1 cellular context compared by ENCODE assay signal in the genomic region with DNA sequence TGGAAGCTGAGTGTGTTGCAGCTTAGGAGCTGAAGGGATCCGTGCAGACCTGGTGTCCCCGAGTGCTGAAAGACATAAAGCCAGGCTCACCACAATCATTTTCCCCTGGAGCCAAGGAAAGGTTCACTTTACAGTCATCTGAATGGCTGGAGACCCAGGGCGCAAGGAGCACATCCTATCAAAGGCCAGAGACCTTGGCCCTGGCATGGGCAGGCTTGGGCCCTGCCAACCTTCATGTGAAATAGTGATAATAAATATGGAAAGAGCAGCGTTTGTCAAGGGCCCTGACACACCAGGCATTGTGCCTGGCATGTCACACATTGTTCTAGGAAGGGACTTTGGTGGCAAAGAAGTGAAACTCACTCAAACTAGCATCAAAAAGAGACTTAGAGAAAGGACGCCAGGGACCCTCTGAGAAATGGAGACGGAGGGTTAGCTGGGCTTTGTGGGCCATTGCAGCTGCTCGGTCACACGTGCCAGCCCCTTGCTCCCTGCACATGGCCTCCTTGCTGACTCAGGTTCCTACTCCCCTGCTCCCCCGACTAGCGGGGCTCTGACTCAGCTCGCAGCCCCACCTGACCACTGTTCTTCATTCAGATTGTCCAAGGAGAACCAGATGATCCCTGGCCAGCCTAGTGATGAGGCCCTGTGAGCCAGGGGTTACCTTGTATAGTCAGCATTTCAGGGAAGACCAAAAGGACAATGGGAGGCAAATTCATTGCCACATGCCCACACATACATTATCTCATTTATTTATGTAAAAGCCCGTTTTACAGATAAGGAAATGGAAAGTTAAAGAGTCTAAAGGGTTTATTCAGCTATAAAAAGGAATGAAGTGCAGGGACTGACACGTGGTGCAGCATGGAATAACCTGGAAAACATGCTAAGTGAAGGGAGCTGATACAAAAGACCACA.
TF ChIP-seq lines count a peak whose summit lies in the region.

No MANE protein-coding gene starts in this region.

TF ChIP-seq in IMR-90, 13 proteins besides CTCF, POLR2A, EP300 and RAD21:
- TF ChIP-seq RCOR1 (IDR thresholded peaks at IDR 0.05; ENCODE audit: insufficient replicate concordance, low read length) (no peak), NFE2L2 (IDR thresholded peaks at IDR 0.05; ENCODE audit: low read depth, low read length) (no peak), MAZ (IDR thresholded peaks at IDR 0.05; ENCODE audit: borderline replicate concordance, low read depth, low read length) (no peak), CEBPB (IDR thresholded peaks at IDR 0.05; ENCODE audit: low read depth, low read length) (no peak), CHD1 (IDR thresholded peaks at IDR 0.05; ENCODE audit: low read depth, low read length) (no peak), SMC3 (IDR thresholded peaks at IDR 0.05; ENCODE audit: low read depth, low read length) (no peak), RFX5 (IDR thresholded peaks at IDR 0.05; ENCODE audit: low read depth, low read length) (no peak), MXI1 (IDR thresholded peaks at IDR 0.05; ENCODE audit: borderline replicate concordance, low read depth, low read length) (no peak), FOS (IDR thresholded peaks at IDR 0.05; ENCODE audit: low read depth, low read length) (no peak)
- TF ChIP-seq, protein P1, sequence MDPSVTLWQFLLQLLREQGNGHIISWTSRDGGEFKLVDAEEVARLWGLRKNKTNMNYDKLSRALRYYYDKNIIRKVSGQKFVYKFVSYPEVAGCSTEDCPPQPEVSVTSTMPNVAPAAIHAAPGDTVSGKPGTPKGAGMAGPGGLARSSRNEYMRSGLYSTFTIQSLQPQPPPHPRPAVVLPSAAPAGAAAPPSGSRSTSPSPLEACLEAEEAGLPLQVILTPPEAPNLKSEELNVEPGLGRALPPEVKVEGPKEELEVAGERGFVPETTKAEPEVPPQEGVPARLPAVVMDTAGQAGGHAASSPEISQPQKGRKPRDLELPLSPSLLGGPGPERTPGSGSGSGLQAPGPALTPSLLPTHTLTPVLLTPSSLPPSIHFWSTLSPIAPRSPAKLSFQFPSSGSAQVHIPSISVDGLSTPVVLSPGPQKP (IDR thresholded peaks at IDR 0.05; ENCODE audit: borderline replicate concordance, low read depth, low read length) = no peak
- TF ChIP-seq, protein P2, sequence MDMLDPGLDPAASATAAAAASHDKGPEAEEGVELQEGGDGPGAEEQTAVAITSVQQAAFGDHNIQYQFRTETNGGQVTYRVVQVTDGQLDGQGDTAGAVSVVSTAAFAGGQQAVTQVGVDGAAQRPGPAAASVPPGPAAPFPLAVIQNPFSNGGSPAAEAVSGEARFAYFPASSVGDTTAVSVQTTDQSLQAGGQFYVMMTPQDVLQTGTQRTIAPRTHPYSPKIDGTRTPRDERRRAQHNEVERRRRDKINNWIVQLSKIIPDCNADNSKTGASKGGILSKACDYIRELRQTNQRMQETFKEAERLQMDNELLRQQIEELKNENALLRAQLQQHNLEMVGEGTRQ (IDR thresholded peaks at IDR 0.05; ENCODE audit: low read depth, low read length) = no peak
